Comparison of ENCODE assay signal across 1 cellular context in the genomic region with DNA sequence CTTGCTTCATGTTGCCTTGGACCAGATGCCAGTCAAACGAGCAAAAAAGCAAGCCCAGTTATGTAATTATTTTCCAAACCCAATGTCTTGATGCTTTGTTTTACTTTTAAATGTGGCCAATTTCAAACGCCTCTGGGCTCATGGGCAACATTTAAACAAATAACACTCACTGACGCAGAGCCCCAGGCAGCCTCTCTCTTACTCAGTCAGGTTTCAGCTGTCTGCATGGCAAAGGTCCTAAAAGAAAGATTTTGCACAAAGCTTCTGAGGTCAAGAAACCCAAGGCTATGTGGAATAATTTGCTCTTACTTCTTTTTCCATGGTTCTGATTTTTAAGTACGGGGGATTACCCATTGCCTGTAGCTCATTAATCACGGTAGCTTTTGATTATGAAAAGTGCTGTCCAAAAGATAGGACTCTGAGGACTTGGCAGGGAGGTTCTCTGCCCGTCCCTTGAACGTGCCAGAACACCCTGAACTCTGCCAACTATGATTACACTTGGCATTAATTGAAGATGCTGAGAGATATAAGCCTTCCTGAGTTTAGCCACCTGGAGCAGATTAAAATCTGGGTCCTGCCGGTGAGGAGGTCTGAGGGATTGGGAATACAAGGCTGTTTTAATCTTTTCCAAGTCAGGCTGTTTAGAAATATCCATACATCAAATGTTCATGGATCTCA.
TF ChIP-seq lines count a peak whose summit lies in the region.

No MANE protein-coding gene starts in this region.

TF ChIP-seq in GM23338, 12 proteins besides CTCF, POLR2A, EP300 and RAD21 (continued from another document):
- TF ChIP-seq, protein P1, sequence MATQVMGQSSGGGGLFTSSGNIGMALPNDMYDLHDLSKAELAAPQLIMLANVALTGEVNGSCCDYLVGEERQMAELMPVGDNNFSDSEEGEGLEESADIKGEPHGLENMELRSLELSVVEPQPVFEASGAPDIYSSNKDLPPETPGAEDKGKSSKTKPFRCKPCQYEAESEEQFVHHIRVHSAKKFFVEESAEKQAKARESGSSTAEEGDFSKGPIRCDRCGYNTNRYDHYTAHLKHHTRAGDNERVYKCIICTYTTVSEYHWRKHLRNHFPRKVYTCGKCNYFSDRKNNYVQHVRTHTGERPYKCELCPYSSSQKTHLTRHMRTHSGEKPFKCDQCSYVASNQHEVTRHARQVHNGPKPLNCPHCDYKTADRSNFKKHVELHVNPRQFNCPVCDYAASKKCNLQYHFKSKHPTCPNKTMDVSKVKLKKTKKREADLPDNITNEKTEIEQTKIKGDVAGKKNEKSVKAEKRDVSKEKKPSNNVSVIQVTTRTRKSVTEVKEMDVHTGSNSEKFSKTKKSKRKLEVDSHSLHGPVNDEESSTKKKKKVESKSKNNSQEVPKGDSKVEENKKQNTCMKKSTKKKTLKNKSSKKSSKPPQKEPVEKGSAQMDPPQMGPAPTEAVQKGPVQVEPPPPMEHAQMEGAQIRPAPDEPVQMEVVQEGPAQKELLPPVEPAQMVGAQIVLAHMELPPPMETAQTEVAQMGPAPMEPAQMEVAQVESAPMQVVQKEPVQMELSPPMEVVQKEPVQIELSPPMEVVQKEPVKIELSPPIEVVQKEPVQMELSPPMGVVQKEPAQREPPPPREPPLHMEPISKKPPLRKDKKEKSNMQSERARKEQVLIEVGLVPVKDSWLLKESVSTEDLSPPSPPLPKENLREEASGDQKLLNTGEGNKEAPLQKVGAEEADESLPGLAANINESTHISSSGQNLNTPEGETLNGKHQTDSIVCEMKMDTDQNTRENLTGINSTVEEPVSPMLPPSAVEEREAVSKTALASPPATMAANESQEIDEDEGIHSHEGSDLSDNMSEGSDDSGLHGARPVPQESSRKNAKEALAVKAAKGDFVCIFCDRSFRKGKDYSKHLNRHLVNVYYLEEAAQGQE (IDR thresholded peaks at IDR 0.05; ENCODE audit: unreplicated experiment), result no peak
- TF ChIP-seq NANOG (IDR thresholded peaks at IDR 0.05; ENCODE audit: borderline replicate concordance) (no peak), JUNB (IDR thresholded peaks at IDR 0.05; ENCODE audit: unreplicated experiment) (no peak), STAT1 (IDR thresholded peaks at IDR 0.05; ENCODE audit: unreplicated experiment) (no peak)
- TF ChIP-seq, protein P2, sequence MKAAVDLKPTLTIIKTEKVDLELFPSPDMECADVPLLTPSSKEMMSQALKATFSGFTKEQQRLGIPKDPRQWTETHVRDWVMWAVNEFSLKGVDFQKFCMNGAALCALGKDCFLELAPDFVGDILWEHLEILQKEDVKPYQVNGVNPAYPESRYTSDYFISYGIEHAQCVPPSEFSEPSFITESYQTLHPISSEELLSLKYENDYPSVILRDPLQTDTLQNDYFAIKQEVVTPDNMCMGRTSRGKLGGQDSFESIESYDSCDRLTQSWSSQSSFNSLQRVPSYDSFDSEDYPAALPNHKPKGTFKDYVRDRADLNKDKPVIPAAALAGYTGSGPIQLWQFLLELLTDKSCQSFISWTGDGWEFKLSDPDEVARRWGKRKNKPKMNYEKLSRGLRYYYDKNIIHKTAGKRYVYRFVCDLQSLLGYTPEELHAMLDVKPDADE (IDR thresholded peaks at IDR 0.05), result no peak
- TF ChIP-seq, protein P3, sequence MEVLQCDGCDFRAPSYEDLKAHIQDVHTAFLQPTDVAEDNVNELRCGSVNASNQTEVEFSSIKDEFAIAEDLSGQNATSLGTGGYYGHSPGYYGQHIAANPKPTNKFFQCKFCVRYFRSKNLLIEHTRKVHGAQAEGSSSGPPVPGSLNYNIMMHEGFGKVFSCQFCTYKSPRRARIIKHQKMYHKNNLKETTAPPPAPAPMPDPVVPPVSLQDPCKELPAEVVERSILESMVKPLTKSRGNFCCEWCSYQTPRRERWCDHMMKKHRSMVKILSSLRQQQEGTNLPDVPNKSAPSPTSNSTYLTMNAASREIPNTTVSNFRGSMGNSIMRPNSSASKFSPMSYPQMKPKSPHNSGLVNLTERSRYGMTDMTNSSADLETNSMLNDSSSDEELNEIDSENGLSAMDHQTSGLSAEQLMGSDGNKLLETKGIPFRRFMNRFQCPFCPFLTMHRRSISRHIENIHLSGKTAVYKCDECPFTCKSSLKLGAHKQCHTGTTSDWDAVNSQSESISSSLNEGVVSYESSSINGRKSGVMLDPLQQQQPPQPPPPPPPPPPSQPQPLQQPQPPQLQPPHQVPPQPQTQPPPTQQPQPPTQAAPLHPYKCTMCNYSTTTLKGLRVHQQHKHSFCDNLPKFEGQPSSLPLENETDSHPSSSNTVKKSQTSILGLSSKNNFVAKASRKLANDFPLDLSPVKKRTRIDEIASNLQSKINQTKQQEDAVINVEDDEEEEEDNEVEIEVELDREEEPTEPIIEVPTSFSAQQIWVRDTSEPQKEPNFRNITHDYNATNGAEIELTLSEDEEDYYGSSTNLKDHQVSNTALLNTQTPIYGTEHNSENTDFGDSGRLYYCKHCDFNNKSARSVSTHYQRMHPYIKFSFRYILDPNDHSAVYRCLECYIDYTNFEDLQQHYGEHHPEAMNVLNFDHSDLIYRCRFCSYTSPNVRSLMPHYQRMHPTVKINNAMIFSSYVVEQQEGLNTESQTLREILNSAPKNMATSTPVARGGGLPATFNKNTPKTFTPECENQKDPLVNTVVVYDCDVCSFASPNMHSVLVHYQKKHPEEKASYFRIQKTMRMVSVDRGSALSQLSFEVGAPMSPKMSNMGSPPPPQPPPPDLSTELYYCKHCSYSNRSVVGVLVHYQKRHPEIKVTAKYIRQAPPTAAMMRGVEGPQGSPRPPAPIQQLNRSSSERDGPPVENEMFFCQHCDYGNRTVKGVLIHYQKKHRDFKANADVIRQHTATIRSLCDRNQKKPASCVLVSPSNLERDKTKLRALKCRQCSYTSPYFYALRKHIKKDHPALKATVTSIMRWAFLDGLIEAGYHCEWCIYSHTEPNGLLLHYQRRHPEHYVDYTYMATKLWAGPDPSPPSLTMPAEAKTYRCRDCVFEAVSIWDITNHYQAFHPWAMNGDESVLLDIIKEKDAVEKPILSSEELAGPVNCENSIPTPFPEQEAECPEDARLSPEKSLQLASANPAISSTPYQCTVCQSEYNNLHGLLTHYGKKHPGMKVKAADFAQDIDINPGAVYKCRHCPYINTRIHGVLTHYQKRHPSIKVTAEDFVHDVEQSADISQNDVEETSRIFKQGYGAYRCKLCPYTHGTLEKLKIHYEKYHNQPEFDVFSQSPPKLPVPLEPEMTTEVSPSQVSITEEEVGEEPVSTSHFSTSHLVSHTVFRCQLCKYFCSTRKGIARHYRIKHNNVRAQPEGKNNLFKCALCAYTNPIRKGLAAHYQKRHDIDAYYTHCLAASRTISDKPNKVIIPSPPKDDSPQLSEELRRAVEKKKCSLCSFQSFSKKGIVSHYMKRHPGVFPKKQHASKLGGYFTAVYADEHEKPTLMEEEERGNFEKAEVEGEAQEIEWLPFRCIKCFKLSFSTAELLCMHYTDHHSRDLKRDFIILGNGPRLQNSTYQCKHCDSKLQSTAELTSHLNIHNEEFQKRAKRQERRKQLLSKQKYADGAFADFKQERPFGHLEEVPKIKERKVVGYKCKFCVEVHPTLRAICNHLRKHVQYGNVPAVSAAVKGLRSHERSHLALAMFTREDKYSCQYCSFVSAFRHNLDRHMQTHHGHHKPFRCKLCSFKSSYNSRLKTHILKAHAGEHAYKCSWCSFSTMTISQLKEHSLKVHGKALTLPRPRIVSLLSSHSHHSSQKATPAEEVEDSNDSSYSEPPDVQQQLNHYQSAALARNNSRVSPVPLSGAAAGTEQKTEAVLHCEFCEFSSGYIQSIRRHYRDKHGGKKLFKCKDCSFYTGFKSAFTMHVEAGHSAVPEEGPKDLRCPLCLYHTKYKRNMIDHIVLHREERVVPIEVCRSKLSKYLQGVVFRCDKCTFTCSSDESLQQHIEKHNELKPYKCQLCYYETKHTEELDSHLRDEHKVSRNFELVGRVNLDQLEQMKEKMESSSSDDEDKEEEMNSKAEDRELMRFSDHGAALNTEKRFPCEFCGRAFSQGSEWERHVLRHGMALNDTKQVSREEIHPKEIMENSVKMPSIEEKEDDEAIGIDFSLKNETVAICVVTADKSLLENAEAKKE (CRISPR knock-in tag; IDR thresholded peaks at IDR 0.05), result no peak
TF ChIP-seq in GM23338: peak in this region for 0.
